Comparison of ENCODE assay signal across 6 cellular contexts in the genomic region with DNA sequence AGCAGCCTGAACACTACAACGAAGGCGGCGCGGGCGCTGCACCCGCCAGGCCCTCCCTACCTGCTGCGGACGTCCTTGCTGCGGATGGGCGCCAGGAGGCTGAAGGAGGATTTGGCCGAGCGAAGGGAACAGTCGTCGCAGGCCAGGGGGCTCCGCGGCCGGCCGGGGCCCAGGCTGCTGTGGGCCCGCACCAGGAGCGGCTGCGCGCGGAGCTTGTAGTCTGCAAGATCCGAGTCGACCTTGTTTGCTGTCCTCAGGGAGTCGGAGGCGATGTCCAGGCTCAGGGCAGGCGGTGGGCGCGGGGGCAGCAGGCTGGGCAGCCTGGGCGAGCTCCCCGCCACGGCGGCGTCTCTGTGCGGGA. TPM values are rescaled to one million over a fixed set of nuclear protein-coding genes. Genes with fewer than 3 reads are reported as not detected.
DNase-seq lines count a peak whose midpoint lies in the region; ATAC-seq and TF ChIP-seq lines count a peak whose summit lies in the region.

No MANE protein-coding gene starts in this region.

- H3K27me3 Mint-ChIP-seq in activated CD4-positive, alpha-beta T cell treated with anti-CD3 and anti-CD28 coated beads for 36 hours: no peaks in the 10 kb centered on the region
- H3K27me3 Mint-ChIP-seq in activated CD8-positive, alpha-beta T cell treated with anti-CD3 and anti-CD28 coated beads for 36 hours: no peaks in the 10 kb centered on the region

- H3K4me1 Mint-ChIP-seq in activated CD4-positive, alpha-beta T cell treated with anti-CD3 and anti-CD28 coated beads for 36 hours: peaks cover 21% of the 10 kb centered on the region
- peaks cover 24% of the 10 kb centered on the region for H3K4me1 Mint-ChIP-seq in activated CD8-positive, alpha-beta T cell treated with anti-CD3 and anti-CD28 coated beads for 36 hours (ENCODE audit: low read depth)

- DNase-seq in activated CD4-positive, alpha-beta T cell treated with anti-CD3 and anti-CD28 coated beads for 36 hours: no peak
- no peak for DNase-seq in activated CD4-positive, alpha-beta T cell treated with anti-CD3 and anti-CD28 coated beads, Interleukin-2, amount 50 U/mL, for 4 hours
- peak; percentile 27 for DNase-seq in activated CD8-positive, alpha-beta T cell treated with anti-CD3 and anti-CD28 coated beads for 36 hours
- DNase-seq in lower lobe of right lung: no peak
- DNase-seq in CD1c-positive myeloid dendritic cell (ENCODE audit: extremely low spot score): no peak
- DNase-seq in hippocampal formation (lab: John Stamatoyannopoulos, UW): no peak

- H3K27me3 ChIP-seq in lower lobe of right lung (ENCODE audit: low read depth): no peaks in the 10 kb centered on the region

- CTCF ChIA-PET in activated CD4-positive, alpha-beta T cell treated with anti-CD3 and anti-CD28 coated beads for 36 hours (lab: Charles Lee): interaction anchor here (0.7 to 1.0 kb wide), 3 partner anchors 14 to 312 kb away, joined by 3 to 4 read pairs (median 4); no protein-coding TSS in a partner anchor
- CTCF ChIA-PET in activated CD8-positive, alpha-beta T cell treated with anti-CD3 and anti-CD28 coated beads for 36 hours (lab: Charles Lee): interaction anchor here (0.7 to 1.8 kb wide), 6 partner anchors 29 to 404 kb away, joined by 3 to 8 read pairs (median 5); a partner anchor contains a TSS

- no peaks in the 10 kb centered on the region for H3K9me3 Mint-ChIP-seq in activated CD4-positive, alpha-beta T cell treated with anti-CD3 and anti-CD28 coated beads for 36 hours (ENCODE audit: low read depth)
- no peaks in the 10 kb centered on the region for H3K9me3 Mint-ChIP-seq in activated CD8-positive, alpha-beta T cell treated with anti-CD3 and anti-CD28 coated beads for 36 hours

- peak overlapping the region; percentile 80 for H3K4me3 Mint-ChIP-seq in activated CD4-positive, alpha-beta T cell treated with anti-CD3 and anti-CD28 coated beads for 36 hours
- H3K4me3 Mint-ChIP-seq in activated CD8-positive, alpha-beta T cell treated with anti-CD3 and anti-CD28 coated beads for 36 hours: peak overlapping the region; percentile 83

- peak overlapping the region; percentile 78 for H3K27ac ChIP-seq in lower lobe of right lung

- peak; percentile 16 for ATAC-seq in activated CD4-positive, alpha-beta T cell treated with anti-CD3 and anti-CD28 coated beads for 36 hours
- ATAC-seq in activated CD8-positive, alpha-beta T cell treated with anti-CD3 and anti-CD28 coated beads for 36 hours: peak; percentile 17
- peak; percentile 1 to 7 for ATAC-seq in lower lobe of right lung

- H3K36me3 ChIP-seq in lower lobe of right lung: peaks cover 39% of the 10 kb centered on the region

- H3K27ac Mint-ChIP-seq in activated CD4-positive, alpha-beta T cell treated with anti-CD3 and anti-CD28 coated beads for 36 hours: peak overlapping the region; percentile 70
- H3K27ac Mint-ChIP-seq in activated CD8-positive, alpha-beta T cell treated with anti-CD3 and anti-CD28 coated beads for 36 hours: peak overlapping the region; percentile 25

- H3K9me3 ChIP-seq in lower lobe of right lung: no peaks in the 10 kb centered on the region

- TF ChIP-seq CTCF in activated CD8-positive, alpha-beta T cell treated with anti-CD3 and anti-CD28 coated beads for 36 hours (IDR thresholded peaks at IDR 0.05): no peak
- no peak for TF ChIP-seq CTCF in lower lobe of right lung (IDR thresholded peaks at IDR 0.05)

- peak overlapping the region; percentile 96 for H3K4me3 ChIP-seq in lower lobe of right lung

- intact Hi-C loops in activated CD4-positive, alpha-beta T cell treated with anti-CD3 and anti-CD28 coated beads for 36 hours (cut with DNase I, micrococcal nuclease): loop anchor here in 1 of 2 experiments (2.0 to 5.0 kb wide), 2 partner anchors 36 to 44 kb away; a partner anchor contains a TSS
- intact Hi-C loops in activated CD8-positive, alpha-beta T cell treated with anti-CD3 and anti-CD28 coated beads for 36 hours (cut with micrococcal nuclease): no loop called here
- intact Hi-C loops in lower lobe of right lung (cut with DNase I): no loop called here

- peaks cover 32% of the 10 kb centered on the region for H3K4me1 ChIP-seq in lower lobe of right lung

- POLR2A ChIA-PET in activated CD4-positive, alpha-beta T cell treated with anti-CD3 and anti-CD28 coated beads for 36 hours (lab: Charles Lee): no interaction called here
- POLR2A ChIA-PET in activated CD8-positive, alpha-beta T cell treated with anti-CD3 and anti-CD28 coated beads for 36 hours (lab: Charles Lee): interaction anchor here (0.9 to 1.3 kb wide), 3 partner anchors 9 to 15 kb away, joined by 3 to 5 read pairs (median 3); no protein-coding TSS in a partner anchor

- H3K36me3 Mint-ChIP-seq in activated CD4-positive, alpha-beta T cell treated with anti-CD3 and anti-CD28 coated beads for 36 hours (ENCODE audit: low read depth): peaks cover 10% of the 10 kb centered on the region
- H3K36me3 Mint-ChIP-seq in activated CD8-positive, alpha-beta T cell treated with anti-CD3 and anti-CD28 coated beads for 36 hours (ENCODE audit: low read depth): peaks cover 12% of the 10 kb centered on the region

RNA-seq across cellular contexts. Expression of a gene that starts 1.1 kb away (rescaled TPM):
- 10 to 100 TPM; 13.5 to 14.1 TPM for total RNA-seq in activated CD4-positive, alpha-beta T cell treated with anti-CD3 and anti-CD28 coated beads for 36 hours
- total RNA-seq in activated CD8-positive, alpha-beta T cell treated with anti-CD3 and anti-CD28 coated beads for 36 hours: 10 to 100 TPM; 12.0 to 13.8 TPM
- 13.8 TPM for total RNA-seq in lower lobe of right lung

RNA-seq across cellular contexts. Expression of a gene that starts 28.1 kb away (rescaled TPM):
- total RNA-seq in activated CD4-positive, alpha-beta T cell treated with anti-CD3 and anti-CD28 coated beads for 36 hours: 100 to 1,000 TPM in 1 of 2 experiments, 10 to 100 TPM in 1; 88.0 to 113 TPM
- 100 to 1,000 TPM; 128 to 140 TPM for total RNA-seq in activated CD8-positive, alpha-beta T cell treated with anti-CD3 and anti-CD28 coated beads for 36 hours
- total RNA-seq in lower lobe of right lung: 43.2 TPM

RNA-seq across cellular contexts. Expression of a gene that starts 28.1 kb away (rescaled TPM):
- 10 to 100 TPM; 57.2 to 67.7 TPM for total RNA-seq in activated CD4-positive, alpha-beta T cell treated with anti-CD3 and anti-CD28 coated beads for 36 hours
- total RNA-seq in activated CD8-positive, alpha-beta T cell treated with anti-CD3 and anti-CD28 coated beads for 36 hours: 10 to 100 TPM; 65.9 to 66.8 TPM
- 34.3 TPM for total RNA-seq in lower lobe of right lung

RNA-seq across cellular contexts. Expression of a gene that starts 38.6 kb away (rescaled TPM):
- total RNA-seq in activated CD4-positive, alpha-beta T cell treated with anti-CD3 and anti-CD28 coated beads for 36 hours: 10 to 100 TPM; 12.4 to 16.8 TPM
- 10 to 100 TPM; 15.5 to 17.1 TPM for total RNA-seq in activated CD8-positive, alpha-beta T cell treated with anti-CD3 and anti-CD28 coated beads for 36 hours
- 7.4 TPM for total RNA-seq in lower lobe of right lung

RNA-seq across cellular contexts. Expression of a gene that starts 44.3 kb away (rescaled TPM):
- 10 to 100 TPM; 62.7 TPM for total RNA-seq in activated CD4-positive, alpha-beta T cell treated with anti-CD3 and anti-CD28 coated beads for 36 hours
- total RNA-seq in activated CD8-positive, alpha-beta T cell treated with anti-CD3 and anti-CD28 coated beads for 36 hours: 10 to 100 TPM; 67.9 to 69.8 TPM
- total RNA-seq in lower lobe of right lung: 66.5 TPM
